ENCODE assay signal across 8 cellular contexts in genomic region chr15:74631935-74632560, GRCh38. TPM values are rescaled to one million over a fixed set of nuclear protein-coding genes. Genes with fewer than 3 reads are reported as not detected.
DNase-seq lines count a peak whose midpoint lies in the region; ATAC-seq and TF ChIP-seq lines count a peak whose summit lies in the region.

No MANE protein-coding gene starts in this region.

- H3K9me3 ChIP-seq in AG04450 (ENCODE audit: control insufficient read depth, insufficient read depth, low read length) (no peaks in the 10 kb centered on the region), PC-9 (ENCODE audit: insufficient read depth, low read depth) (no peaks in the 10 kb centered on the region)

- no peaks in the 10 kb centered on the region for H3K27me3 ChIP-seq in AG04450 (ENCODE audit: control insufficient read depth, insufficient read depth, low read length)
- no peaks in the 10 kb centered on the region for H3K27me3 ChIP-seq in PC-9 (ENCODE audit: insufficient read depth, low read depth)

- no TSS peak for BruUV-seq in PC-9 (replicated peaks; lab: Mats Ljungman, UMichigan)

- H3K27ac ChIP-seq in AG04450 (ENCODE audit: low read depth, low read length) (no peak overlapping the region), PC-9 (no peak overlapping the region)

- no peaks in the 10 kb centered on the region for H3K27me3 Mint-ChIP-seq in activated T-cell treated with anti-CD3 and anti-CD28 coated beads, Interleukin-2, amount 50 U/mL, for 72 hours (ENCODE audit: low read depth)
- H3K27me3 Mint-ChIP-seq in osteocyte (ENCODE audit: unreplicated experiment): no peaks in the 10 kb centered on the region

- H3K36me3 Mint-ChIP-seq in activated T-cell treated with anti-CD3 and anti-CD28 coated beads, Interleukin-2, amount 50 U/mL, for 72 hours (ENCODE audit: insufficient read depth in 2 of 2): peaks cover 10 to 16% of the 10 kb centered on the region in 2 donors
- peaks cover 30% of the 10 kb centered on the region for H3K36me3 Mint-ChIP-seq in osteocyte (ENCODE audit: unreplicated experiment)

- CTCF ChIA-PET in AG04450 (lab: Charles Lee) (interaction anchor here (0.5 to 19.4 kb wide), 41 partner anchors 8 to 347 kb away, joined by 3 to 517 read pairs (median 4); partner anchors contain the start of gene EDC3), PC-9 (lab: Charles Lee) (interaction anchor here (0.6 to 1.3 kb wide), 7 partner anchors 137 to 257 kb away, joined by 3 to 15 read pairs (median 4); no protein-coding TSS in a partner anchor)

- no peaks in the 10 kb centered on the region for H3K9me2 ChIP-seq in PC-9 (ENCODE audit: insufficient read depth)

- no peak overlapping the region for H2AFZ ChIP-seq in PC-9

- peak overlapping the region; percentile 4 for H3K27ac Mint-ChIP-seq in activated T-cell treated with anti-CD3 and anti-CD28 coated beads, Interleukin-2, amount 50 U/mL, for 72 hours
- no peak overlapping the region for H3K27ac Mint-ChIP-seq in osteocyte (ENCODE audit: unreplicated experiment)

- POLR2A ChIA-PET in AG04450 (lab: Yijun Ruan, JAX) (interaction anchor here (1.1 kb wide), 1 partner anchor 137 kb away, joined by 3 read pairs; no protein-coding TSS in a partner anchor), PC-9 (lab: Charles Lee; ENCODE audit: unreplicated experiment) (interaction anchor here (0.6 kb wide), 1 partner anchor 233 kb away, joined by 3 read pairs; no protein-coding TSS in a partner anchor)

- H3K4me3 ChIP-seq in AG04450 (ENCODE audit: low read depth, low read length) (no peak overlapping the region), PC-9 (no peak overlapping the region), fibroblast of villous mesenchyme (ENCODE audit: low read depth, low read length) (no peak overlapping the region)

- TF ChIP-seq CTCF in AG04450 (IDR thresholded peaks at IDR 0.05; ENCODE audit: low read depth, low read length) (peak; percentile 90), GM13977 (IDR thresholded peaks at IDR 0.05; ENCODE audit: extremely low read depth, insufficient read depth, missing control alignments) (peak; percentile 93), PC-9 (conservative IDR thresholded peaks at IDR 0.05) (peak; percentile 83), fibroblast of villous mesenchyme (IDR thresholded peaks at IDR 0.05; ENCODE audit: insufficient read depth, low read depth, low read length) (peak; percentile 92), osteocyte (IDR thresholded peaks at IDR 0.05) (peak; percentile 83)

- H3K4me1 ChIP-seq in PC-9 (replicated peaks; ENCODE audit: insufficient read depth): no peaks in the 10 kb centered on the region

- DNase-seq in AG04450 (ENCODE audit: low read depth, low spot score) (no peak), GM13977 (ENCODE audit: low spot score) (peak; percentile 83), PC-9 (peak in 1 of 2 experiments; percentile 57), fibroblast of villous mesenchyme (ENCODE audit: low read depth) (peak; percentile 44), osteocyte (ENCODE audit: extremely low spot score, unreplicated experiment) (no peak)
- peak; percentile 66 to 69 for DNase-seq in activated T-cell treated with anti-CD3 and anti-CD28 coated beads, Interleukin-2, amount 50 U/mL, for 72 hours

- H3K4me3 Mint-ChIP-seq in activated T-cell treated with anti-CD3 and anti-CD28 coated beads, Interleukin-2, amount 50 U/mL, for 72 hours: no peak overlapping the region
- no peak overlapping the region for H3K4me3 Mint-ChIP-seq in osteocyte (ENCODE audit: unreplicated experiment)

- peak; percentile 61 to 62 for ATAC-seq in activated T-cell treated with anti-CD3 and anti-CD28 coated beads, Interleukin-2, amount 50 U/mL, for 72 hours (replicated peaks in 1 of 2)
- ATAC-seq in HG02884 (IDR thresholded peaks at IDR 0.05; ENCODE audit: unreplicated experiment) (no peak), HG03432 (IDR thresholded peaks at IDR 0.05; ENCODE audit: unreplicated experiment) (no peak)

- peaks cover 15% of the 10 kb centered on the region; the same call in 1 of the 2 replicates for H3F3A ChIP-seq in PC-9 (ENCODE audit: insufficient read depth, low read depth)

- peaks cover 5% of the 10 kb centered on the region for H3K4me1 Mint-ChIP-seq in activated T-cell treated with anti-CD3 and anti-CD28 coated beads, Interleukin-2, amount 50 U/mL, for 72 hours (ENCODE audit: low read depth)
- H3K4me1 Mint-ChIP-seq in osteocyte (ENCODE audit: unreplicated experiment): no peaks in the 10 kb centered on the region

- 0 out of 2 replicates have a peak, but pooled peaks cover 3% of the 10 kb centered on the region for H3K36me3 ChIP-seq in PC-9 (ENCODE audit: low read depth)

- H3K9me3 Mint-ChIP-seq in activated T-cell treated with anti-CD3 and anti-CD28 coated beads, Interleukin-2, amount 50 U/mL, for 72 hours: no peaks in the 10 kb centered on the region
- H3K9me3 Mint-ChIP-seq in osteocyte (ENCODE audit: unreplicated experiment): no peaks in the 10 kb centered on the region

- in situ Hi-C loops in GM13977 (cut with MboI; ENCODE audit: low pct_unique_long_range_greater_than_20kb, low sequenced_read_pairs, unreplicated experiment): loop anchor here (5.0 to 25.0 kb wide), 2 partner anchors 135 to 305 kb away; partner anchors contain the start of gene COX5A

- H4K20me1 ChIP-seq in PC-9 (ENCODE audit: insufficient read depth): peaks cover 57% of the 10 kb centered on the region

- intact Hi-C loops in PC-9 (cut with micrococcal nuclease; ENCODE audit: unreplicated experiment): loop anchor here (1.0 kb wide), 2 partner anchors 194 to 258 kb away; no protein-coding TSS in a partner anchor

- H3K4me2 ChIP-seq in PC-9: no peak overlapping the region

- H3K79me2 ChIP-seq in PC-9 (ENCODE audit: low read depth): no peaks in the 10 kb centered on the region

RNA-seq across cellular contexts. Expression of gene CLK3, which starts 16.4 kb away (rescaled TPM):
- 34.9 and 41.2 TPM in 2 replicates for polyA plus RNA-seq in AG04450 (2011; rRNA removed)
- 108 and 156 TPM in 2 replicates for polyA minus RNA-seq in AG04450 (2011; rRNA and poly(A)+ RNA removed)
- total RNA-seq in PC-9 (2021): 70.7 and 80.1 TPM in 2 replicates
- total RNA-seq in activated T-cell treated with anti-CD3 and anti-CD28 coated beads, Interleukin-2, amount 50 U/mL, for 72 hours: 100 to 1,000 TPM; 116 to 120 TPM
- total RNA-seq in fibroblast of villous mesenchyme: 33.2 and 38.4 TPM in 2 replicates
- total RNA-seq in osteocyte: 51.3 and 53.2 TPM in 2 replicates

Comparison
In these comparisons a context has a peak if more than half of its experiments do, and no peak if none do; other contexts are left out.
1. DNase-seq: peak in GM13977 (single experiment), activated T-cell treated with anti-CD3 and anti-CD28 coated beads, Interleukin-2, amount 50 U/mL, for 72 hours (2 of 2) and fibroblast of villous mesenchyme (single experiment); none in AG04450 (single experiment) and osteocyte (single experiment).
2. ATAC-seq: peak in activated T-cell treated with anti-CD3 and anti-CD28 coated beads, Interleukin-2, amount 50 U/mL, for 72 hours (2 of 2); none in HG02884 (single experiment) and HG03432 (single experiment).
3. Peak in every context shown above with its lines, with median percentiles within 50 percentile points of each other: CTCF ChIP-seq.